Comparison of ENCODE assay signal across 26 cellular contexts in the genomic region with DNA sequence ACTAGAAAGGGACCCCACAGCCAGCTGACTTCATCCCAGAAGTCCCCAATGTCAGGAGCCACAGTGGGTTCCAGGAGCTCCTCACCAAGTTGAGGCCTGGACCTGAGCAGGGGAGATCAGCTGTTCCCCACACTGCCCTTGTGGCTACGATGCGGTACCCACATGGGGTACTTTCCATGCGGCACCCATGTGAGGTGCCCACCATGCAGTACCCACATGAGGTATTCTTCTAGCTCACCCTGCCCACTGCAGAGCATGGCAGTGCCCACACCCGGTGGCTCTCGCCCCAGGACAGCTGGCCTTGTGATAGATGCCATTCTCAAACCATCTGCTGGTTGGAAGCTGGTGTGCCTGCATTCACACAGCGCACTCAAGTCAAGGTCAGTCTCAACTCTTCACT.
"Had no signal": no experiment of that assay in that cellular context is flagged by ENCODE, and none has a peak within 500 bp of the region (broad histone marks: within the 10 kb centered on the region; RNA-seq: fewer than 3 reads in every experiment).

No MANE protein-coding gene starts in this region.

- H3K9me3 ChIP-seq: adrenal gland, body of pancreas had no signal

- ATAC-seq: activated CD8-positive, alpha-beta memory T cell treated with anti-CD3 and anti-CD28 coated beads, Interleukin-2, amount 10 ng/mL, durations not matched to agents 7 days and 5 days; activated CD8-positive, alpha-beta T cell treated with anti-CD3 and anti-CD28 coated beads, Interleukin-2, amount 10 ng/mL, durations not matched to agents 7 days and 5 days; activated naive CD8-positive, alpha-beta T cell treated with anti-CD3 and anti-CD28 coated beads, Interleukin-2, amount 50 U/mL, for 24 hours had no signal

- H3K4me3 Mint-ChIP-seq: activated CD4-positive, alpha-beta memory T cell treated with anti-CD3 and anti-CD28 coated beads for 36 hours; activated CD8-positive, alpha-beta memory T cell treated with anti-CD3 and anti-CD28 coated beads, Interleukin-2, amount 10 ng/mL, durations not matched to agents 7 days and 5 days; activated CD8-positive, alpha-beta T cell treated with anti-CD3 and anti-CD28 coated beads, Interleukin-2, amount 10 ng/mL, durations not matched to agents 7 days and 5 days; activated naive CD4-positive, alpha-beta T cell treated with anti-CD3 and anti-CD28 coated beads for 36 hours; activated naive CD4-positive, alpha-beta T cell treated with anti-CD3 and anti-CD28 coated beads, Interleukin-2, amount 50 U/mL, for 24 hours; activated naive CD8-positive, alpha-beta T cell treated with anti-CD3 and anti-CD28 coated beads for 36 hours; activated naive CD8-positive, alpha-beta T cell treated with anti-CD3 and anti-CD28 coated beads, Interleukin-2, amount 50 U/mL, for 24 hours; activated T-helper 1 cell treated with anti-CD3 and anti-CD28 coated beads, Interleukin-12 subunit alpha, Interleukin-12 subunit beta, Interleukin-2, Interleukin-4 antibody, amounts not matched to agents 30 ng/mL and 10 ng/mL and 1 ng/mL, durations not matched to agents 14 hours and 24 hours and 36 hours had no signal

- H3K4me1 ChIP-seq: adrenal gland, body of pancreas had no signal

- H3K27me3 Mint-ChIP-seq: activated CD4-positive, alpha-beta memory T cell treated with anti-CD3 and anti-CD28 coated beads for 36 hours had no signal

- H3K27ac ChIP-seq: adrenal gland, body of pancreas, epithelial cell of prostate had no signal

- FAIRE-seq: colon, endometrium, endothelial cell of umbilical vein, frontal cortex had no signal

- H3K9me3 Mint-ChIP-seq: activated naive CD4-positive, alpha-beta T cell treated with anti-CD3 and anti-CD28 coated beads for 36 hours; activated naive CD8-positive, alpha-beta T cell treated with anti-CD3 and anti-CD28 coated beads for 36 hours; activated naive CD8-positive, alpha-beta T cell treated with anti-CD3 and anti-CD28 coated beads, Interleukin-2, amount 50 U/mL, for 24 hours; activated T-helper 1 cell treated with anti-CD3 and anti-CD28 coated beads, Interleukin-12 subunit alpha, Interleukin-12 subunit beta, Interleukin-2, Interleukin-4 antibody, amounts not matched to agents 30 ng/mL and 10 ng/mL and 1 ng/mL, durations not matched to agents 14 hours and 24 hours and 36 hours; activated T-helper 2 cell treated with anti-CD3 and anti-CD28 coated beads, Interferon-gamma antibody, Interleukin-2, Interleukin-4, amounts not matched to agents 10 μg/mL and 5 μg/mL and 100 μg/mL, durations not matched to agents 14 hours and 24 hours and 36 hours had no signal

- H3K36me3 Mint-ChIP-seq: activated CD4-positive, alpha-beta memory T cell treated with anti-CD3 and anti-CD28 coated beads for 36 hours; activated CD8-positive, alpha-beta memory T cell treated with anti-CD3 and anti-CD28 coated beads, Interleukin-2, amount 10 ng/mL, durations not matched to agents 7 days and 5 days; activated naive CD4-positive, alpha-beta T cell treated with anti-CD3 and anti-CD28 coated beads, Interleukin-2, amount 50 U/mL, for 24 hours; activated naive CD8-positive, alpha-beta T cell treated with anti-CD3 and anti-CD28 coated beads for 36 hours had no signal

- DNase-seq: activated CD4-positive, alpha-beta memory T cell treated with anti-CD3 and anti-CD28 coated beads for 36 hours; activated CD4-positive, alpha-beta T cell treated with anti-CD3 and anti-CD28 coated beads for 1 hour; activated CD4-positive, alpha-beta T cell treated with anti-CD3 and anti-CD28 coated beads for 4 hours; activated CD4-positive, alpha-beta T cell treated with anti-CD3 and anti-CD28 coated beads, Interleukin-2, amount 50 U/mL, for 1 hour; activated CD8-positive, alpha-beta memory T cell treated with anti-CD3 and anti-CD28 coated beads, Interleukin-2, amount 10 ng/mL, durations not matched to agents 7 days and 5 days; activated CD8-positive, alpha-beta memory T cell treated with anti-CD3 and anti-CD28 coated beads, Interleukin-2, amount 50 U/mL, for 4 hours; activated CD8-positive, alpha-beta T cell treated with anti-CD3 and anti-CD28 coated beads, Interleukin-2, amount 10 ng/mL, durations not matched to agents 7 days and 5 days; activated effector memory CD4-positive, alpha-beta T cell treated with anti-CD3 and anti-CD28 coated beads, Interleukin-2, amount 50 U/mL, for 16 hours; activated naive CD4-positive, alpha-beta T cell treated with anti-CD3 and anti-CD28 coated beads for 36 hours; activated naive CD8-positive, alpha-beta T cell treated with anti-CD3 and anti-CD28 coated beads for 36 hours; activated naive CD8-positive, alpha-beta T cell treated with anti-CD3 and anti-CD28 coated beads, Interleukin-2, amount 50 U/mL, for 24 hours; activated T-cell treated with anti-CD3 and anti-CD28 coated beads, Interleukin-2, amount 50 U/mL, for 1 hour; activated T-cell treated with anti-CD3 and anti-CD28 coated beads, Interleukin-2, amount 50 U/mL, for 48 hours; aorta; effector CD8-positive, alpha-beta T cell; T-helper 2 cell had no signal

- H3K27me3 ChIP-seq: adrenal gland, body of pancreas had no signal

- H3K27ac Mint-ChIP-seq: activated CD4-positive, alpha-beta memory T cell treated with anti-CD3 and anti-CD28 coated beads for 36 hours; activated CD8-positive, alpha-beta memory T cell treated with anti-CD3 and anti-CD28 coated beads, Interleukin-2, amount 10 ng/mL, durations not matched to agents 7 days and 5 days; activated CD8-positive, alpha-beta T cell treated with anti-CD3 and anti-CD28 coated beads, Interleukin-2, amount 10 ng/mL, durations not matched to agents 7 days and 5 days; activated naive CD4-positive, alpha-beta T cell treated with anti-CD3 and anti-CD28 coated beads for 36 hours; activated naive CD4-positive, alpha-beta T cell treated with anti-CD3 and anti-CD28 coated beads, Interleukin-2, amount 50 U/mL, for 24 hours; activated naive CD8-positive, alpha-beta T cell treated with anti-CD3 and anti-CD28 coated beads for 36 hours; activated naive CD8-positive, alpha-beta T cell treated with anti-CD3 and anti-CD28 coated beads, Interleukin-2, amount 50 U/mL, for 24 hours; activated T-helper 1 cell treated with anti-CD3 and anti-CD28 coated beads, Interleukin-12 subunit alpha, Interleukin-12 subunit beta, Interleukin-2, Interleukin-4 antibody, amounts not matched to agents 30 ng/mL and 10 ng/mL and 1 ng/mL, durations not matched to agents 14 hours and 24 hours and 36 hours; activated T-helper 2 cell treated with anti-CD3 and anti-CD28 coated beads, Interferon-gamma antibody, Interleukin-2, Interleukin-4, amounts not matched to agents 10 μg/mL and 5 μg/mL and 100 μg/mL, durations not matched to agents 14 hours and 24 hours and 36 hours had no signal

- H3K36me3 ChIP-seq: adrenal gland had no signal

- H3K4me3 ChIP-seq: adrenal gland, body of pancreas had no signal

- H3K4me1 Mint-ChIP-seq: activated CD8-positive, alpha-beta memory T cell treated with anti-CD3 and anti-CD28 coated beads, Interleukin-2, amount 10 ng/mL, durations not matched to agents 7 days and 5 days; activated naive CD4-positive, alpha-beta T cell treated with anti-CD3 and anti-CD28 coated beads, Interleukin-2, amount 50 U/mL, for 24 hours; activated naive CD8-positive, alpha-beta T cell treated with anti-CD3 and anti-CD28 coated beads for 36 hours; activated naive CD8-positive, alpha-beta T cell treated with anti-CD3 and anti-CD28 coated beads, Interleukin-2, amount 50 U/mL, for 24 hours had no signal
